In the genomic region with DNA sequence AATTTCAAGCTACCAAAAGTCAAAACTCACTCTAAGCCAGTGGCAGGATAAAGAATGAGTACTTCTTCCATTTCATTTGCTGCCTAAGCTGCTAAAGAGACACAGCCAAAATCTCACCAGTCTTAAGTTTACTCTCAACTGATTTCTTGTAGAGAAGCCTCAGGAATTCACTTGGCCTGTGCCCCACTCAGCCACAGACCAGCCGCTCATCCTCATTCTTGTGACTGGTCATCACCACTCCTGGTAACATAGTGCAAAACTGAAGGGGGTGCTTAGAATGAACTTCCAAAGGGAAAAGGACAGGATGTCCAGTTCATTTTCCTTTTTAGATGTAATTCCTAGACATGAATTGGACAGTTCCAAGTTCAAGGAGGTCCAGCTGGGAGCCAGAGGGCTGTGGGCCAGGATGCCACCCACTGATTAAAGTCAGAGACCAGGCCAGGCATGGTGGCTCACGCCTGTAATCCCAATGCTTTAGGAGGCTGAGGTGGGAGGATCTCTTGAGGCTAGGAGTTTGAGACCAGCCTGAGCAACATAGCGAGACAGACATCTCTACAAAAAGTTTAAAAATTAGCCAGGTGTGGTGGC, we compare ENCODE assay signal across 12 cellular contexts.
DNase-seq lines count a peak whose midpoint lies in the region; ATAC-seq and TF ChIP-seq lines count a peak whose summit lies in the region.
"Had no signal": no experiment of that assay in that cellular context is flagged by ENCODE, and none has a peak within 500 bp of the region (broad histone marks: within the 10 kb centered on the region; RNA-seq: fewer than 3 reads in every experiment).

No MANE protein-coding gene starts in this region.

- H3K79me2 ChIP-seq in GM23338 (replicated peaks; ENCODE audit: insufficient read depth) = no peaks in the 10 kb centered on the region

- H3K27me3 Mint-ChIP-seq in GM23338 (ENCODE audit: insufficient read depth, low read depth, poor library complexity) = no peaks in the 10 kb centered on the region

- ATAC-seq in gastroesophageal sphincter (no peak), GM23338 (no peak)
- ATAC-seq: T-helper 17 cell had no signal

- H3K9me2 ChIP-seq in GM23338 (ENCODE audit: insufficient read depth) = peaks cover 7% of the 10 kb centered on the region; the same call in 1 of the 2 replicates

- TF ChIP-seq CTCF in gastroesophageal sphincter (IDR thresholded peaks at IDR 0.05) (no peak), GM23338 (conservative IDR thresholded peaks at IDR 0.05; ENCODE audit: low read depth in 2 of 2) (no peak), thyroid gland (IDR thresholded peaks at IDR 0.05) (no peak)

- H3K27me3 ChIP-seq in gastroesophageal sphincter (no peaks in the 10 kb centered on the region), GM23338 (ENCODE audit: insufficient read depth) (no peaks in the 10 kb centered on the region), thyroid gland (no peaks in the 10 kb centered on the region)
- H3K27me3 ChIP-seq: neutrophil had no signal

- H3K4me1 Mint-ChIP-seq in GM23338 = no peaks in the 10 kb centered on the region
- H3K4me1 Mint-ChIP-seq: T-helper 17 cell had no signal

- H3K4me3 Mint-ChIP-seq in GM23338 = no peak overlapping the region
- H3K4me3 Mint-ChIP-seq: T-helper 17 cell had no signal

- TF ChIP-seq POLR2A in gastroesophageal sphincter (IDR thresholded peaks at IDR 0.05) (no peak), thyroid gland (IDR thresholded peaks at IDR 0.05) (no peak)

- H3K4me1 ChIP-seq in gastroesophageal sphincter = peaks cover 0 to 13% (median 0%) of the 10 kb centered on the region in 3 donors
- H3K4me1 ChIP-seq in GM23338 (ENCODE audit: insufficient read depth) = no peaks in the 10 kb centered on the region
- H3K4me1 ChIP-seq in thyroid gland = no peaks in the 10 kb centered on the region

- H3K9me3 ChIP-seq in gastroesophageal sphincter = no peaks in the 10 kb centered on the region
- H3K9me3 ChIP-seq in thyroid gland = no peaks in the 10 kb centered on the region
- H3K9me3 ChIP-seq: neutrophil, thoracic aorta had no signal

- H3K27ac ChIP-seq in gastroesophageal sphincter (peak overlapping the region in 3 of 4 donors; percentile 18 to 64 (median 24)), substantia nigra (ENCODE audit: low read depth, low read length, poor library complexity, severe bottlenecking) (peak overlapping the region; percentile 16), GM23338 (ENCODE audit: low read depth) (no peak overlapping the region), thyroid gland (no peak overlapping the region)
- H3K27ac ChIP-seq: neutrophil had no signal

- no peak overlapping the region for H3K4me3 ChIP-seq in gastroesophageal sphincter
- H3K4me3 ChIP-seq in GM23338 = no peak overlapping the region
- no peak overlapping the region for H3K4me3 ChIP-seq in thyroid gland (replicated peaks in 1 of 3)
- H3K4me3 ChIP-seq: thoracic aorta had no signal

- TF ChIP-seq EP300 in gastroesophageal sphincter (IDR thresholded peaks at IDR 0.05) = no peak

- WGBS in gastroesophageal sphincter (ENCODE audit: low coverage in 1 of 2), 2 donors = 100% methylated on average over 1 to 2 of the region's 3 CpGs
- WGBS in thyroid gland, 2 donors = 79 to 90% methylated on average over 3 of the region's 3 CpGs

- intact Hi-C loops in thyroid gland (cut with DNase I) = no loop called here

- no peaks in the 10 kb centered on the region for H4K20me1 ChIP-seq in GM23338 (replicated peaks; ENCODE audit: insufficient read depth)

- no peaks in the 10 kb centered on the region for H3K36me3 ChIP-seq in gastroesophageal sphincter
- H3K36me3 ChIP-seq in GM23338 (ENCODE audit: insufficient read depth) = no peaks in the 10 kb centered on the region
- no peaks in the 10 kb centered on the region for H3K36me3 ChIP-seq in thyroid gland
- H3K36me3 ChIP-seq: neutrophil, thoracic aorta had no signal

- no peak overlapping the region for H3K4me2 ChIP-seq in GM23338

- no peaks in the 10 kb centered on the region for H3K36me3 Mint-ChIP-seq in GM23338 (ENCODE audit: low read depth)

- no peaks in the 10 kb centered on the region for H3F3A ChIP-seq in GM23338 (replicated peaks; ENCODE audit: low read depth)

- H3K9me3 Mint-ChIP-seq in GM23338 = no peaks in the 10 kb centered on the region

- H3K27ac Mint-ChIP-seq in GM23338 = no peak overlapping the region
- H3K27ac Mint-ChIP-seq: T-helper 17 cell had no signal

- DNase-seq in GM04504 (ENCODE audit: low read depth) (peak; percentile 73), astrocyte of the hippocampus (ENCODE audit: low read depth, low spot score) (peak; percentile 81), substantia nigra (lab: John Stamatoyannopoulos, UW) (peak in 4 of 49 donors; percentile 2 to 27 (median 8)), NCI-H82 treated with DMSO at 0.1 percent for 48 hours (lab: John Stamatoyannopoulos, UW; ENCODE audit: unreplicated experiment) (no peak), GM23338 (ENCODE audit: low spot score) (no peak), thyroid gland (no peak)
- no peak for DNase-seq in effector CD8-positive, alpha-beta T cell (lab: John Stamatoyannopoulos, UW)
- DNase-seq: kidney, T-helper 17 cell had no signal

- no peak overlapping the region for H2AFZ ChIP-seq in GM23338

TF ChIP-seq in GM23338, 12 proteins besides CTCF, POLR2A, EP300 and RAD21:
- no peak for TF ChIP-seq NANOG (IDR thresholded peaks at IDR 0.05; ENCODE audit: borderline replicate concordance)
- no peak for TF ChIP-seq ZNF462 (CRISPR knock-in tag; IDR thresholded peaks at IDR 0.05)
- no peak for TF ChIP-seq ZNF331 (CRISPR knock-in tag; IDR thresholded peaks at IDR 0.05; ENCODE audit: low read depth)
- TF ChIP-seq JUNB (IDR thresholded peaks at IDR 0.05; ENCODE audit: unreplicated experiment) = no peak
- TF ChIP-seq CREB1 (CRISPR knock-in tag; IDR thresholded peaks at IDR 0.05; ENCODE audit: low read depth) = no peak
- no peak for TF ChIP-seq EZH2phosphoT487 (IDR thresholded peaks at IDR 0.05; ENCODE audit: unreplicated experiment)

Comparison
In these comparisons a context has a peak if more than half of its experiments do, and no peak if none do; other contexts are left out.
1. DNase-seq: peak in GM04504 (single experiment) and astrocyte of the hippocampus (single experiment); none in NCI-H82 treated with DMSO at 0.1 percent for 48 hours (single experiment), GM23338 (single experiment), thyroid gland (0 of 2) and effector CD8-positive, alpha-beta T cell (single experiment).
2. H3K27ac ChIP-seq: peak in gastroesophageal sphincter (3 of 4) and substantia nigra (single experiment); none in GM23338 (single experiment) and thyroid gland (0 of 3).